16 cellular contexts compared by ENCODE assay signal in genomic region chrX:45011131-45011530, GRCh38.
DNase-seq lines count a peak whose midpoint lies in the region; ATAC-seq, FAIRE-seq and TF ChIP-seq lines count a peak whose summit lies in the region.
"Had no signal": no experiment of that assay in that cellular context is flagged by ENCODE, and none has a peak within 500 bp of the region (broad histone marks: within the 10 kb centered on the region; RNA-seq: fewer than 3 reads in every experiment).

No MANE protein-coding gene starts in this region.

- no peaks in the 10 kb centered on the region for H3K27me3 ChIP-seq in pancreas
- H3K27me3 ChIP-seq: left lung had no signal

- FAIRE-seq in pancreas (lab: Jason Lieb, UNC), result peak; percentile 60
- FAIRE-seq: GM12892 had no signal

- no peaks in the 10 kb centered on the region for H3K36me3 ChIP-seq in pancreas
- H3K36me3 ChIP-seq: left lung, prostate gland had no signal

- H3K9me3 Mint-ChIP-seq in Calu3 (ENCODE audit: low read depth, unreplicated experiment), result no peaks in the 10 kb centered on the region
- H3K9me3 Mint-ChIP-seq: activated naive CD4-positive, alpha-beta T cell treated with anti-CD3 and anti-CD28 coated beads, Interleukin-2, amount 50 U/mL, for 24 hours had no signal

- no peaks in the 10 kb centered on the region for H3K9me3 ChIP-seq in pancreas
- H3K9me3 ChIP-seq: left lung, prostate gland had no signal

- ATAC-seq in pancreas (no peak), GM19328 (IDR thresholded peaks at IDR 0.05; ENCODE audit: unreplicated experiment) (no peak), HG03196 (IDR thresholded peaks at IDR 0.05; ENCODE audit: unreplicated experiment) (no peak), GM18868 (IDR thresholded peaks at IDR 0.05; ENCODE audit: unreplicated experiment) (no peak)
- ATAC-seq: left lung, WTC11 had no signal

- no TSS peak for BruUV-seq in Calu3 (replicated peaks; lab: Mats Ljungman, UMichigan)

- no peak overlapping the region for H3K4me3 Mint-ChIP-seq in Calu3 (ENCODE audit: low read depth, unreplicated experiment)
- H3K4me3 Mint-ChIP-seq: activated naive CD4-positive, alpha-beta T cell treated with anti-CD3 and anti-CD28 coated beads, Interleukin-2, amount 50 U/mL, for 24 hours; WTC11 had no signal

- H3K4me3 ChIP-seq in choroid plexus epithelial cell (ENCODE audit: low read depth, low read length) (no peak overlapping the region), pancreas (no peak overlapping the region)
- H3K4me3 ChIP-seq: left lung, prostate gland had no signal

- peaks cover 5% of the 10 kb centered on the region for H3K36me3 Mint-ChIP-seq in Calu3 (ENCODE audit: insufficient read depth, unreplicated experiment)

- DNase-seq in Daoy (ENCODE audit: low read depth) (peak; percentile 12), NCI-H226 (peak; percentile 64), choroid plexus epithelial cell (ENCODE audit: low read depth) (peak; percentile 58), pancreas (no peak), Calu3 (no peak)
- DNase-seq: DND-41; left lung; NK-92 treated with Interleukin-12 subunit alpha and Interleukin-12 subunit beta, amount 100 ng/mL, for 24 hours had no signal

- CTCF ChIA-PET in Calu3 (lab: Charles Lee), result no interaction called here

- intact Hi-C loops in pancreas (cut with DNase I) (no loop called here), Calu3 (cut with micrococcal nuclease; ENCODE audit: unreplicated experiment) (loop anchor here (5.0 kb wide), 1 partner anchor 39 kb away; no protein-coding TSS in a partner anchor)

- no peaks in the 10 kb centered on the region for H3K27me3 Mint-ChIP-seq in Calu3 (ENCODE audit: unreplicated experiment)
- H3K27me3 Mint-ChIP-seq: activated naive CD4-positive, alpha-beta T cell treated with anti-CD3 and anti-CD28 coated beads, Interleukin-2, amount 50 U/mL, for 24 hours had no signal

- peaks cover 21% of the 10 kb centered on the region for H3K4me1 Mint-ChIP-seq in Calu3 (ENCODE audit: low read depth, unreplicated experiment)

- H3K4me1 ChIP-seq in pancreas, result peaks cover 0 to 5% (median 4%) of the 10 kb centered on the region in 3 donors
- H3K4me1 ChIP-seq: left lung, prostate gland had no signal

- no peak overlapping the region for H3K27ac Mint-ChIP-seq in Calu3 (ENCODE audit: unreplicated experiment)
- H3K27ac Mint-ChIP-seq: activated naive CD4-positive, alpha-beta T cell treated with anti-CD3 and anti-CD28 coated beads, Interleukin-2, amount 50 U/mL, for 24 hours; WTC11 had no signal

- TF ChIP-seq CTCF in choroid plexus epithelial cell (conservative IDR thresholded peaks at IDR 0.05; ENCODE audit: low read depth, low read length) (no peak), pancreas (IDR thresholded peaks at IDR 0.05) (no peak), Calu3 (IDR thresholded peaks at IDR 0.05; ENCODE audit: unreplicated experiment) (no peak)

- no peak overlapping the region for H3K27ac ChIP-seq in pancreas
- H3K27ac ChIP-seq: C4-2B, left lung, prostate gland had no signal

Comparison
In these comparisons a context has a peak if more than half of its experiments do, and no peak if none do; other contexts are left out.
1. DNase-seq: peak in Daoy (single experiment), NCI-H226 (single experiment) and choroid plexus epithelial cell (single experiment); none in pancreas (0 of 6) and Calu3 (single experiment).